ENCODE assay signal across 8 cellular contexts in genomic region chr11:124745835-124746620, GRCh38. TPM values are rescaled to one million over a fixed set of nuclear protein-coding genes. Genes with fewer than 3 reads are reported as not detected.
A peak's percentile ranks its signal among the peaks of the same experiment; 100 is the strongest.
DNase-seq lines count a peak whose midpoint lies in the region; ATAC-seq and TF ChIP-seq lines count a peak whose summit lies in the region.

No MANE protein-coding gene starts in this region.

- POLR2A ChIA-PET in activated CD4-positive, alpha-beta T cell treated with anti-CD3 and anti-CD28 coated beads for 36 hours (lab: Charles Lee), result interaction anchor here (0.5 to 1.2 kb wide), 3 partner anchors 130 to 1684 kb away, joined by 3 read pairs; partner anchors contain the start of genes HSPA8 and HYLS1
- POLR2A ChIA-PET in activated B cell treated with CpG ODN at 0.5 μM for 24 hours (lab: Charles Lee), result interaction anchor here (0.8 to 2.2 kb wide), 13 partner anchors 12 to 1141 kb away, joined by 3 to 24 read pairs (median 4); partner anchors contain the start of genes ESAM, HYLS1, MSANTD2 and SIAE

- H3K4me1 ChIP-seq in esophagus (ENCODE audit: control insufficient read depth in 2 of 2, insufficient read depth in 2 of 2, low read length in 1 of 2) (peaks cover 4 to 6% of the 10 kb centered on the region in 2 donors), osteoblast (ENCODE audit: insufficient read depth, low read length) (peaks cover 12% of the 10 kb centered on the region)

- H3K9me3 ChIP-seq in esophagus (ENCODE audit: control insufficient read depth in 2 of 2, insufficient read depth in 1 of 2, low read depth in 1 of 2, low read length in 1 of 2) (no peaks in the 10 kb centered on the region), osteoblast (ENCODE audit: low read depth, low read length) (no peaks in the 10 kb centered on the region)

- peaks cover 11% of the 10 kb centered on the region for H3K4me1 Mint-ChIP-seq in activated CD4-positive, alpha-beta T cell treated with anti-CD3 and anti-CD28 coated beads for 36 hours
- peaks cover 40% of the 10 kb centered on the region for H3K4me1 Mint-ChIP-seq in activated B cell treated with CpG ODN at 0.5 μM for 24 hours

- H4K20me1 ChIP-seq in osteoblast (ENCODE audit: insufficient read depth, low read length), result no peaks in the 10 kb centered on the region

- H3K27ac Mint-ChIP-seq in activated CD4-positive, alpha-beta T cell treated with anti-CD3 and anti-CD28 coated beads for 36 hours, result peak overlapping the region; percentile 90
- H3K27ac Mint-ChIP-seq in activated B cell treated with CpG ODN at 0.5 μM for 24 hours, result peak overlapping the region; percentile 93

- CTCF ChIA-PET in activated CD4-positive, alpha-beta T cell treated with anti-CD3 and anti-CD28 coated beads for 36 hours (lab: Charles Lee), result interaction anchor here (0.7 to 5.3 kb wide), 17 partner anchors 8 to 130 kb away, joined by 3 to 79 read pairs (median 5); partner anchors contain the start of gene ESAM
- CTCF ChIA-PET in activated B cell treated with CpG ODN at 0.5 μM for 24 hours (lab: Charles Lee), result interaction anchor here (1.0 to 3.9 kb wide), 13 partner anchors 10 to 130 kb away, joined by 3 to 40 read pairs (median 4); partner anchors contain the start of genes ESAM, SIAE and SPA17

- H3K79me2 ChIP-seq in osteoblast (ENCODE audit: insufficient read depth, low read length), result no peaks in the 10 kb centered on the region

- H3K27me3 ChIP-seq in esophagus (ENCODE audit: control insufficient read depth in 1 of 2, insufficient read depth in 2 of 2, low read length in 2 of 2) (peaks cover 0 to 3% of the 10 kb centered on the region in 2 donors), osteoblast (ENCODE audit: insufficient read depth, low read length) (peaks cover 58% of the 10 kb centered on the region)

- H2AFZ ChIP-seq in osteoblast (ENCODE audit: low read length), result peak overlapping the region; percentile 93

- no peak for TF ChIP-seq CTCF in activated B cell treated with CpG ODN at 0.5 μM for 24 hours (IDR thresholded peaks at IDR 0.05)
- no peak for TF ChIP-seq CTCF in osteoblast (IDR thresholded peaks at IDR 0.05; ENCODE audit: extremely low read depth, low read depth, low read length)

- no peaks in the 10 kb centered on the region for H3K9me3 Mint-ChIP-seq in activated CD4-positive, alpha-beta T cell treated with anti-CD3 and anti-CD28 coated beads for 36 hours (ENCODE audit: low read depth)
- no peaks in the 10 kb centered on the region for H3K9me3 Mint-ChIP-seq in activated B cell treated with CpG ODN at 0.5 μM for 24 hours

- peak overlapping the region; percentile 65 to 83 for H3K27ac ChIP-seq in esophagus (ENCODE audit: low read depth in 2 of 2, low read length in 1 of 2)
- no peak overlapping the region for H3K27ac ChIP-seq in osteoblast (ENCODE audit: low read depth, low read length)

- peak overlapping the region; percentile 96 for H3K4me2 ChIP-seq in osteoblast (ENCODE audit: insufficient read depth, low read length)

- DNase-seq in activated CD4-positive, alpha-beta T cell treated with anti-CD3 and anti-CD28 coated beads for 36 hours, result peak; percentile 72
- DNase-seq in activated CD4-positive, alpha-beta T cell treated with anti-CD3 and anti-CD28 coated beads for 1 hour, result no peak
- no peak for DNase-seq in activated B cell treated with CpG ODN at 0.5 μM for 24 hours
- DNase-seq in osteoblast (ENCODE audit: insufficient read length, low spot score, missing footprints), result peak; percentile 88
- DNase-seq in NCI-H524 treated with DMSO at 0.1 percent for 48 hours (lab: John Stamatoyannopoulos, UW), result no peak
- no peak for DNase-seq in activated CD4-positive, CD25-positive, alpha-beta regulatory T cell treated with anti-CD3 and anti-CD28 coated beads, Interleukin-2, amount 50 U/mL, for 72 hours

- H3K4me3 ChIP-seq in esophagus (ENCODE audit: low read depth in 1 of 2, low read length in 2 of 2) (peak overlapping the region; percentile 53 to 67), osteoblast (ENCODE audit: insufficient read depth, low read length) (peak overlapping the region; percentile 79)

- no peaks in the 10 kb centered on the region for H3K36me3 ChIP-seq in esophagus (ENCODE audit: control insufficient read depth in 2 of 2, insufficient read depth in 2 of 2, low read length in 1 of 2)
- no peaks in the 10 kb centered on the region for H3K36me3 ChIP-seq in osteoblast (ENCODE audit: insufficient read depth, low read length)

- 8 to 10% methylated on average over 34 to 41 of the region's 41 CpGs for WGBS in esophagus, 2 donors

- H3K27me3 Mint-ChIP-seq in activated CD4-positive, alpha-beta T cell treated with anti-CD3 and anti-CD28 coated beads for 36 hours, result peaks cover 2% of the 10 kb centered on the region
- H3K27me3 Mint-ChIP-seq in activated B cell treated with CpG ODN at 0.5 μM for 24 hours, result peaks cover under 1% of the 10 kb centered on the region

- intact Hi-C loops in activated CD4-positive, alpha-beta T cell treated with anti-CD3 and anti-CD28 coated beads for 36 hours (cut with DNase I, micrococcal nuclease), result loop anchor here (1.0 to 5.0 kb wide), 8 partner anchors 17 to 206 kb away; partner anchors contain the start of genes SIAE (in 2 of the 2), SPA17 (in 2 of the 2), CCDC15 (in 1 of the 2) and ESAM (in 1 of the 2)
- intact Hi-C loops in activated B cell treated with CpG ODN at 0.5 μM for 24 hours (cut with micrococcal nuclease), result loop anchor here (1.0 to 5.0 kb wide), 7 partner anchors 17 to 1684 kb away; partner anchors contain the start of genes HSPA8, SIAE, SPA17 and TMEM218

- H3K36me3 Mint-ChIP-seq in activated CD4-positive, alpha-beta T cell treated with anti-CD3 and anti-CD28 coated beads for 36 hours (ENCODE audit: low read depth), result peaks cover 1% of the 10 kb centered on the region
- peaks cover 6% of the 10 kb centered on the region for H3K36me3 Mint-ChIP-seq in activated B cell treated with CpG ODN at 0.5 μM for 24 hours (ENCODE audit: low read depth)

- peak overlapping the region; percentile 81 for H3K4me3 Mint-ChIP-seq in activated CD4-positive, alpha-beta T cell treated with anti-CD3 and anti-CD28 coated beads for 36 hours
- H3K4me3 Mint-ChIP-seq in activated B cell treated with CpG ODN at 0.5 μM for 24 hours, result peak overlapping the region; percentile 97

- peak; percentile 24 for ATAC-seq in activated CD4-positive, alpha-beta T cell treated with anti-CD3 and anti-CD28 coated beads for 36 hours
- ATAC-seq in HG03095 (IDR thresholded peaks at IDR 0.05; ENCODE audit: unreplicated experiment) (peak; percentile 16), activated B cell treated with CpG ODN at 0.5 μM for 24 hours (ENCODE audit: low read depth) (peak; percentile 40)

RNA-seq across cellular contexts. Expression of gene VSIG2, which starts 6.0 kb away (rescaled TPM):
- not detected for total RNA-seq in activated CD4-positive, alpha-beta T cell treated with anti-CD3 and anti-CD28 coated beads for 36 hours
- total RNA-seq in activated B cell treated with CpG ODN at 0.5 μM for 24 hours (0.20 TPM in 2 replicates), osteoblast (not detected in 2 replicates)
- 10 to 100 TPM in 1 of 2 donors, 1 to 10 TPM in 1; 9.7 to 51.4 TPM for polyA plus RNA-seq in esophagus

RNA-seq across cellular contexts. Expression of gene NRGN, which starts 6.3 kb away (rescaled TPM):
- total RNA-seq in activated CD4-positive, alpha-beta T cell treated with anti-CD3 and anti-CD28 coated beads for 36 hours, result 10 to 100 TPM; 13.5 to 18.1 TPM
- 0.69 and 1.0 TPM in 2 replicates for total RNA-seq in activated B cell treated with CpG ODN at 0.5 μM for 24 hours
- 1 to 10 TPM; 1.6 to 3.1 TPM for polyA plus RNA-seq in esophagus
- total RNA-seq in osteoblast, result under 0.01 TPM in 1 of 2 replicates, not detected in the other

RNA-seq across cellular contexts. Expression of gene ESAM, which starts 16.1 kb away (rescaled TPM):
- under 1 TPM; 0.39 to 0.53 TPM for total RNA-seq in activated CD4-positive, alpha-beta T cell treated with anti-CD3 and anti-CD28 coated beads for 36 hours
- total RNA-seq in activated B cell treated with CpG ODN at 0.5 μM for 24 hours (2.3 and 4.0 TPM in 2 replicates), osteoblast (under 0.01 and 0.29 TPM in 2 replicates)
- 10 to 100 TPM; 16.8 to 34.1 TPM for polyA plus RNA-seq in esophagus

RNA-seq across cellular contexts. Expression of gene MSANTD2, which starts 54.2 kb away (rescaled TPM):
- total RNA-seq in activated CD4-positive, alpha-beta T cell treated with anti-CD3 and anti-CD28 coated beads for 36 hours, result 1 to 10 TPM; 6.9 to 8.6 TPM
- total RNA-seq in activated B cell treated with CpG ODN at 0.5 μM for 24 hours (17.7 and 21.0 TPM in 2 replicates), osteoblast (10.6 and 10.9 TPM in 2 replicates)
- 1 to 10 TPM; 3.8 to 9.3 TPM for polyA plus RNA-seq in esophagus

Comparison
In these comparisons a context has a peak if more than half of its experiments do, and no peak if none do; other contexts are left out.
1. DNase-seq: peak in activated CD4-positive, alpha-beta T cell treated with anti-CD3 and anti-CD28 coated beads for 36 hours (single experiment) and osteoblast (single experiment); none in activated CD4-positive, alpha-beta T cell treated with anti-CD3 and anti-CD28 coated beads for 1 hour (single experiment), activated B cell treated with CpG ODN at 0.5 μM for 24 hours (single experiment), NCI-H524 treated with DMSO at 0.1 percent for 48 hours (single experiment) and activated CD4-positive, CD25-positive, alpha-beta regulatory T cell treated with anti-CD3 and anti-CD28 coated beads, Interleukin-2, amount 50 U/mL, for 72 hours (single experiment).
2. Peak in every context shown above with its lines, with median percentiles within 50 percentile points of each other: ATAC-seq.